In genomic region chrX:49269010-49269767, GRCh38 we compare ENCODE assay signal across 8 cellular contexts. TPM values are rescaled to one million over a fixed set of nuclear protein-coding genes. Genes with fewer than 3 reads are reported as not detected.
DNase-seq lines count a peak whose midpoint lies in the region; ATAC-seq and TF ChIP-seq lines count a peak whose summit lies in the region.

No MANE protein-coding gene starts in this region.

- peak overlapping the region; percentile 87 for H3K4me2 ChIP-seq in trophoblast cell (ENCODE audit: low read length)

- no peaks in the 10 kb centered on the region for H3K27me3 ChIP-seq in adrenal gland
- H3K27me3 ChIP-seq in trophoblast cell (ENCODE audit: insufficient read depth, low read length): no peaks in the 10 kb centered on the region
- H3K27me3 ChIP-seq in transverse colon: no peaks in the 10 kb centered on the region

- no peak overlapping the region for H3K23ac ChIP-seq in trophoblast cell (ENCODE audit: low read length)

- H3K4me3 ChIP-seq in adrenal gland: peak overlapping the region in 2 of 4 donors; percentile 23 to 80
- peak overlapping the region; percentile 89 for H3K4me3 ChIP-seq in trophoblast cell (ENCODE audit: low read depth, low read length)
- H3K4me3 ChIP-seq in transverse colon: peak overlapping the region; percentile 40 to 90 (median 78)

- in situ Hi-C loops in GM13976 (cut with MboI; ENCODE audit: low sequenced_read_pairs, unreplicated experiment) (no loop called here), transverse colon (cut with MboI; ENCODE audit: low pct_ligation_motif_present in 1 of 4, low pct_unique_long_range_greater_than_20kb in 1 of 4, low sequenced_read_pairs in 3 of 4) (no loop called here)

- H3K4ac ChIP-seq in trophoblast cell (ENCODE audit: low read depth, low read length): peak overlapping the region; percentile 83

- no peak overlapping the region for H2AK5ac ChIP-seq in trophoblast cell (ENCODE audit: low read length)

- peak overlapping the region; percentile 92 for H3K9ac ChIP-seq in trophoblast cell (ENCODE audit: low read length)

- H3K79me1 ChIP-seq in trophoblast cell (ENCODE audit: low read length): peaks cover 14% of the 10 kb centered on the region

- H2AFZ ChIP-seq in trophoblast cell (ENCODE audit: insufficient read depth, low read length, poor library complexity): peak overlapping the region; percentile 93

- peak overlapping the region; percentile 84 to 99 (median 93) for H3K27ac ChIP-seq in adrenal gland
- peak overlapping the region; percentile 96 for H3K27ac ChIP-seq in trophoblast cell (ENCODE audit: low read depth, low read length)
- H3K27ac ChIP-seq in transverse colon: peak overlapping the region; percentile 86 to 95 (median 94)

- peak overlapping the region; percentile 68 for H4K12ac ChIP-seq in trophoblast cell (ENCODE audit: low read depth, low read length)

- H2BK120ac ChIP-seq in trophoblast cell (ENCODE audit: insufficient read depth, low read length, poor library complexity): peak overlapping the region; percentile 91

- peak; percentile 85 for ATAC-seq in HG02852 (IDR thresholded peaks at IDR 0.05; ENCODE audit: unreplicated experiment)

- H3K18ac ChIP-seq in trophoblast cell (ENCODE audit: low read length): peak overlapping the region; percentile 83

- peak overlapping the region; percentile 96 for H2BK5ac ChIP-seq in trophoblast cell (ENCODE audit: low read depth, low read length, poor library complexity)

- WGBS in adrenal gland, 4 donors: 0 to 48% (median 22%) methylated on average over 33 to 45 of the region's 45 CpGs
- no CpG with 5 or more reads among the region's 45 CpGs for WGBS in trophoblast cell (ENCODE audit: extremely low coverage, insufficient coverage, insufficient read length)
- 0 to 53% methylated on average over 3 to 45 of the region's 45 CpGs for WGBS in transverse colon (ENCODE audit: low coverage in 1 of 2), 2 donors

- no peak for TF ChIP-seq CTCF in GM13976 (IDR thresholded peaks at IDR 0.05; ENCODE audit: borderline replicate concordance, control extremely low read depth, extremely low read depth, insufficient read depth, missing control alignments)
- TF ChIP-seq CTCF in adrenal gland (IDR thresholded peaks at IDR 0.05): no peak
- no peak for TF ChIP-seq CTCF in transverse colon (IDR thresholded peaks at IDR 0.05)

- peak overlapping the region; percentile 92 for H4K91ac ChIP-seq in trophoblast cell (ENCODE audit: low read depth, low read length)

- H3K4me1 ChIP-seq in adrenal gland (replicated peaks in 1 of 2) (peaks cover 0 to 17% of the 10 kb centered on the region in 2 donors), trophoblast cell (ENCODE audit: control insufficient read depth in 1 of 2, insufficient read depth in 2 of 2, low read length in 2 of 2) (peaks cover 13 to 17% of the 10 kb centered on the region in 2 experiments), transverse colon (peaks cover 4 to 28% (median 17%) of the 10 kb centered on the region in 4 donors)

- TF ChIP-seq EP300 in transverse colon (IDR thresholded peaks at IDR 0.05; ENCODE audit: low read depth): no peak

- peak overlapping the region; percentile 97 for H4K8ac ChIP-seq in trophoblast cell (ENCODE audit: low read depth, low read length)

- intact Hi-C loops in adrenal gland (cut with DNase I): no loop called here
- intact Hi-C loops in cardiac septum (cut with DNase I): loop anchor here (5.0 kb wide), 1 partner anchor 67 kb away; the partner anchor contains the start of gene SYP
- intact Hi-C loops in transverse colon (cut with DNase I; ENCODE audit: low total_unique reads): no loop called here

- no peak overlapping the region for H2BK12ac ChIP-seq in trophoblast cell (ENCODE audit: low read length)

- DNase-seq in GM13976 (ENCODE audit: low spot score) (peak; percentile 89), NCI-H1436 treated with DMSO at 0.1 percent for 48 hours (lab: John Stamatoyannopoulos, UW) (peak; percentile 89), T follicular helper cell (ENCODE audit: low read depth) (peak; percentile 90), adrenal gland (peak; percentile 95 to 99 (median 98)), cardiac septum (ENCODE audit: low spot score) (peak; percentile 97), trophoblast cell (peak; percentile 92 to 94), transverse colon (peak; percentile 96)

- H3K79me2 ChIP-seq in trophoblast cell (ENCODE audit: control insufficient read depth, insufficient read depth, low read length, poor library complexity): peaks cover 10% of the 10 kb centered on the region

- H3K36me3 ChIP-seq in adrenal gland (replicated peaks in 1 of 2): no peaks in the 10 kb centered on the region
- H3K36me3 ChIP-seq in trophoblast cell (ENCODE audit: control insufficient read depth in 1 of 2, insufficient read depth in 2 of 2, low read length in 2 of 2): peaks cover 0 to 2% of the 10 kb centered on the region in 2 experiments
- no peaks in the 10 kb centered on the region for H3K36me3 ChIP-seq in transverse colon

- peak overlapping the region; percentile 73 for H3K14ac ChIP-seq in trophoblast cell (ENCODE audit: low read length)

- H3K9me3 ChIP-seq in adrenal gland (replicated peaks in 1 of 3): no peaks in the 10 kb centered on the region
- H3K9me3 ChIP-seq in trophoblast cell (ENCODE audit: insufficient read depth, low read depth, low read length): no peaks in the 10 kb centered on the region
- H3K9me3 ChIP-seq in transverse colon: no peaks in the 10 kb centered on the region

- peak; percentile 63 to 79 for TF ChIP-seq POLR2A in adrenal gland (IDR thresholded peaks at IDR 0.05)
- TF ChIP-seq POLR2A in transverse colon (IDR thresholded peaks at IDR 0.05): peak; percentile 62

RNA-seq across cellular contexts. Expression of gene PPP1R3F, which starts 0.4 kb away (rescaled TPM):
- total RNA-seq in adrenal gland: 10 to 100 TPM in 1 of 8 donors, 1 to 10 TPM in 7; 3.5 to 11.6 (median 6.4) TPM
- polyA plus RNA-seq in adrenal gland: 1 to 10 TPM; 2.6 to 6.2 (median 4.3) TPM
- total RNA-seq in cardiac septum: 23.4 TPM
- 2.7 and 2.9 TPM in 2 replicates for polyA plus RNA-seq in trophoblast cell (2013)
- total RNA-seq in transverse colon: 10 to 100 TPM in 1 of 4 donors, 1 to 10 TPM in 3; 2.0 to 18.7 (median 2.8) TPM

RNA-seq across cellular contexts. Expression of gene FOXP3, which starts 4.7 kb away (rescaled TPM):
- total RNA-seq in adrenal gland: under 1 TPM in 4 of 8 donors, not detected in 4; 0.14 to 0.38 (median 0.29) TPM
- polyA plus RNA-seq in adrenal gland: under 1 TPM; 0.20 to 0.53 (median 0.24) TPM
- total RNA-seq in cardiac septum: 0.11 TPM
- 0.11 TPM in 2 replicates for polyA plus RNA-seq in trophoblast cell (2013)
- total RNA-seq in transverse colon: not detected

RNA-seq across cellular contexts. Expression of gene CCDC22, which starts 33.9 kb away (rescaled TPM):
- total RNA-seq in adrenal gland (10 to 100 TPM; 15.0 to 24.7 (median 19.8) TPM), cardiac septum (10.6 TPM), transverse colon (10 to 100 TPM; 11.0 to 13.7 (median 12.6) TPM)
- polyA plus RNA-seq in adrenal gland: 10 to 100 TPM in 2 of 3 donors, 1 to 10 TPM in 1; 6.0 to 13.6 (median 11.8) TPM
- 7.6 and 7.8 TPM in 2 replicates for polyA plus RNA-seq in trophoblast cell (2013)

RNA-seq across cellular contexts. Expression of gene GAGE10, which starts 34.3 kb away (rescaled TPM):
- not detected for total RNA-seq in adrenal gland
- not detected for polyA plus RNA-seq in adrenal gland
- total RNA-seq in cardiac septum: not detected
- polyA plus RNA-seq in trophoblast cell (2013): not detected in 2 replicates
- not detected for total RNA-seq in transverse colon

RNA-seq across cellular contexts. Expression of gene CACNA1F, which starts 36.0 kb away (rescaled TPM):
- under 1 TPM in 2 of 8 donors, not detected in 6; 0.14 to 0.18 TPM for total RNA-seq in adrenal gland
- under 1 TPM in 2 of 3 donors, not detected in 1; 0.13 to 0.24 TPM for polyA plus RNA-seq in adrenal gland
- total RNA-seq in cardiac septum: 0.08 TPM
- polyA plus RNA-seq in trophoblast cell (2013): 0.05 and 0.07 TPM in 2 replicates
- 1 to 10 TPM in 1 of 4 donors, under 1 TPM in 2, not detected in 1; 0.32 to 2.8 (median 0.96) TPM for total RNA-seq in transverse colon
